In genomic region chr3:137097852-137098251, GRCh38 we compare ENCODE assay signal across 2 cellular contexts.
TF ChIP-seq lines count a peak whose summit lies in the region.

No MANE protein-coding gene starts in this region.

TF ChIP-seq in GM23338, 12 proteins besides CTCF, POLR2A, EP300 and RAD21 (continued from another document):
- TF ChIP-seq ZNF462 (CRISPR knock-in tag; IDR thresholded peaks at IDR 0.05) (no peak), STAT1 (IDR thresholded peaks at IDR 0.05; ENCODE audit: unreplicated experiment) (no peak), EZH2phosphoT487 (IDR thresholded peaks at IDR 0.05; ENCODE audit: unreplicated experiment) (no peak), REST (IDR thresholded peaks at IDR 0.05; ENCODE audit: unreplicated experiment) (no peak), CREB1 (CRISPR knock-in tag; IDR thresholded peaks at IDR 0.05; ENCODE audit: low read depth) (no peak), JUNB (IDR thresholded peaks at IDR 0.05; ENCODE audit: unreplicated experiment) (no peak)
TF ChIP-seq in GM23338: peak in this region for 0.

TF ChIP-seq in WTC11, 78 proteins besides CTCF, POLR2A, EP300 and RAD21:
- TF ChIP-seq ARID4B (CRISPR knock-in tag; IDR thresholded peaks at IDR 0.05; ENCODE audit: borderline replicate concordance): no peak
- TF ChIP-seq ZNF671 (CRISPR knock-in tag; IDR thresholded peaks at IDR 0.05): no peak
- TF ChIP-seq ZBTB21 (CRISPR knock-in tag; IDR thresholded peaks at IDR 0.05; ENCODE audit: borderline replicate concordance): no peak
- TF ChIP-seq ESRRA (CRISPR knock-in tag; IDR thresholded peaks at IDR 0.05; ENCODE audit: borderline replicate concordance): no peak
- TF ChIP-seq ZNF512 (CRISPR knock-in tag; IDR thresholded peaks at IDR 0.05; ENCODE audit: borderline replicate concordance): no peak
- TF ChIP-seq ZNF219 (CRISPR knock-in tag; IDR thresholded peaks at IDR 0.05; ENCODE audit: borderline replicate concordance): no peak
- no peak for TF ChIP-seq MLX (CRISPR knock-in tag; IDR thresholded peaks at IDR 0.05)
- TF ChIP-seq NR3C1 (CRISPR knock-in tag; conservative IDR thresholded peaks at IDR 0.05; ENCODE audit: low read depth): no peak
- TF ChIP-seq PRRX2 (CRISPR knock-in tag; IDR thresholded peaks at IDR 0.05): no peak
- no peak for TF ChIP-seq CREM (CRISPR knock-in tag; IDR thresholded peaks at IDR 0.05)
- no peak for TF ChIP-seq RORB (CRISPR knock-in tag; IDR thresholded peaks at IDR 0.05)
- no peak for TF ChIP-seq FOXP1 (CRISPR knock-in tag; IDR thresholded peaks at IDR 0.05; ENCODE audit: borderline replicate concordance)
- TF ChIP-seq KAT7 (CRISPR knock-in tag; IDR thresholded peaks at IDR 0.05; ENCODE audit: borderline replicate concordance): no peak
